Comparison of ENCODE assay signal across 1 cellular context in genomic region chr1:234555390-234556112, GRCh38.
TF ChIP-seq lines count a peak whose summit lies in the region.

No MANE protein-coding gene starts in this region.

TF ChIP-seq in SK-N-SH treated with all-trans-retinoic acid at 6 μM for 48 hours, 23 proteins besides CTCF, POLR2A, EP300 and RAD21 (continued from another document):
- TF ChIP-seq PATZ1 (CRISPR knock-in tag; IDR thresholded peaks at IDR 0.05; ENCODE audit: borderline replicate concordance) (no peak), ZFP30 (CRISPR knock-in tag; IDR thresholded peaks at IDR 0.05) (no peak), TCF4 (CRISPR knock-in tag; IDR thresholded peaks at IDR 0.05; ENCODE audit: borderline replicate concordance) (no peak), ZNF565 (CRISPR knock-in tag; conservative IDR thresholded peaks at IDR 0.05; ENCODE audit: low read depth) (no peak), PPARA (CRISPR knock-in tag; IDR thresholded peaks at IDR 0.05; ENCODE audit: borderline replicate concordance) (no peak), ZNF8 (CRISPR knock-in tag; IDR thresholded peaks at IDR 0.05) (no peak), GLIS3 (CRISPR knock-in tag; IDR thresholded peaks at IDR 0.05) (no peak)
